31 cellular contexts compared by ENCODE assay signal in genomic region chr3:188759516-188760005, GRCh38.
"Had no signal": no experiment of that assay in that cellular context is flagged by ENCODE, and none has a peak within 500 bp of the region (broad histone marks: within the 10 kb centered on the region; RNA-seq: fewer than 3 reads in every experiment).

No MANE protein-coding gene starts in this region.

- H3K4me3 Mint-ChIP-seq: activated CD4-positive, alpha-beta memory T cell treated with anti-CD3 and anti-CD28 coated beads, Interleukin-2, amount 10 ng/mL, durations not matched to agents 7 days and 5 days; activated CD4-positive, alpha-beta T cell treated with anti-CD3 and anti-CD28 coated beads, Interleukin-2, amount 10 ng/mL, durations not matched to agents 7 days and 5 days; activated naive CD4-positive, alpha-beta T cell treated with anti-CD3 and anti-CD28 coated beads, Interleukin-2, amount 10 ng/mL, durations not matched to agents 7 days and 5 days; activated naive CD8-positive, alpha-beta T cell treated with anti-CD3 and anti-CD28 coated beads, Interleukin-2, amount 10 ng/mL, durations not matched to agents 7 days and 5 days; activated T-cell treated with anti-CD3 and anti-CD28 coated beads, Interleukin-2, amount 50 U/mL, for 24 hours; brain; natural killer cell treated with Interleukin-12 subunit alpha and Interleukin-12 subunit beta and Interleukin-15 and Interleukin-18, amount 100 ng/mL, for 72 hours; stimulated activated effector memory CD8-positive, alpha-beta T cell treated with anti-CD3 and anti-CD28 coated beads, Interleukin-12 subunit alpha, Interleukin-12 subunit beta, amount 100 ng/mL, for 72 hours; stimulated activated naive CD8-positive, alpha-beta T cell treated with anti-CD3 and anti-CD28 coated beads, Interleukin-15, Interleukin-2, amounts not matched to agents 100 ng/mL and 50 ng/mL, for 24 hours; type B pancreatic cell; WTC11 had no signal

- H3K9me3 Mint-ChIP-seq: activated CD4-positive, alpha-beta memory T cell treated with anti-CD3 and anti-CD28 coated beads, Interleukin-2, amount 10 ng/mL, durations not matched to agents 7 days and 5 days; activated CD4-positive, alpha-beta T cell treated with anti-CD3 and anti-CD28 coated beads, Interleukin-2, amount 10 ng/mL, durations not matched to agents 7 days and 5 days; activated naive CD4-positive, alpha-beta T cell treated with anti-CD3 and anti-CD28 coated beads, Interleukin-2, amount 10 ng/mL, durations not matched to agents 7 days and 5 days; activated naive CD8-positive, alpha-beta T cell treated with anti-CD3 and anti-CD28 coated beads, Interleukin-2, amount 10 ng/mL, durations not matched to agents 7 days and 5 days; activated T-cell treated with anti-CD3 and anti-CD28 coated beads, Interleukin-2, amount 50 U/mL, for 24 hours; brain; natural killer cell treated with Interleukin-12 subunit alpha and Interleukin-12 subunit beta and Interleukin-15 and Interleukin-18, amount 100 ng/mL, for 72 hours; stimulated activated effector memory CD8-positive, alpha-beta T cell treated with anti-CD3 and anti-CD28 coated beads, Interleukin-12 subunit alpha, Interleukin-12 subunit beta, amount 100 ng/mL, for 72 hours; stimulated activated naive CD8-positive, alpha-beta T cell treated with anti-CD3 and anti-CD28 coated beads, Interleukin-15, Interleukin-2, amounts not matched to agents 100 ng/mL and 50 ng/mL, for 24 hours; type B pancreatic cell; WTC11 had no signal

- H3K27me3 ChIP-seq: ascending aorta, dorsolateral prefrontal cortex, heart left ventricle had no signal

- H3K36me3 Mint-ChIP-seq: activated naive CD8-positive, alpha-beta T cell treated with anti-CD3 and anti-CD28 coated beads, Interleukin-2, amount 10 ng/mL, durations not matched to agents 7 days and 5 days; brain; natural killer cell treated with Interleukin-12 subunit alpha and Interleukin-12 subunit beta and Interleukin-15 and Interleukin-18, amount 100 ng/mL, for 72 hours; stimulated activated effector memory CD8-positive, alpha-beta T cell treated with anti-CD3 and anti-CD28 coated beads, Interleukin-12 subunit alpha, Interleukin-12 subunit beta, amount 100 ng/mL, for 72 hours; WTC11 had no signal

- H3K9me3 ChIP-seq: ascending aorta, heart left ventricle, lower lobe of right lung, thoracic aorta had no signal

- H3K36me3 ChIP-seq: lower lobe of right lung, thoracic aorta had no signal

- H3K27me3 Mint-ChIP-seq: activated CD4-positive, alpha-beta memory T cell treated with anti-CD3 and anti-CD28 coated beads, Interleukin-2, amount 10 ng/mL, durations not matched to agents 7 days and 5 days; activated CD4-positive, alpha-beta T cell treated with anti-CD3 and anti-CD28 coated beads, Interleukin-2, amount 10 ng/mL, durations not matched to agents 7 days and 5 days; activated naive CD4-positive, alpha-beta T cell treated with anti-CD3 and anti-CD28 coated beads, Interleukin-2, amount 10 ng/mL, durations not matched to agents 7 days and 5 days; activated naive CD8-positive, alpha-beta T cell treated with anti-CD3 and anti-CD28 coated beads, Interleukin-2, amount 10 ng/mL, durations not matched to agents 7 days and 5 days; activated T-cell treated with anti-CD3 and anti-CD28 coated beads, Interleukin-2, amount 50 U/mL, for 24 hours; brain; natural killer cell treated with Interleukin-12 subunit alpha and Interleukin-12 subunit beta and Interleukin-15 and Interleukin-18, amount 100 ng/mL, for 72 hours; stimulated activated naive CD8-positive, alpha-beta T cell treated with anti-CD3 and anti-CD28 coated beads, Interleukin-15, Interleukin-2, amounts not matched to agents 100 ng/mL and 50 ng/mL, for 24 hours; type B pancreatic cell had no signal

- ATAC-seq: heart left ventricle; left lobe of liver; natural killer cell treated with Interleukin-12 subunit alpha and Interleukin-12 subunit beta and Interleukin-15 and Interleukin-18, amount 100 ng/mL, for 72 hours; sciatic nerve; stimulated activated effector memory CD8-positive, alpha-beta T cell treated with anti-CD3 and anti-CD28 coated beads, Interleukin-12 subunit alpha, Interleukin-12 subunit beta, amount 100 ng/mL, for 72 hours; WTC11 had no signal

- H3K27ac ChIP-seq: ascending aorta, coronary artery, heart left ventricle, lower lobe of right lung, thoracic aorta had no signal

- H3K4me1 ChIP-seq: lower lobe of right lung had no signal

- H3K4me1 Mint-ChIP-seq: activated CD4-positive, alpha-beta memory T cell treated with anti-CD3 and anti-CD28 coated beads, Interleukin-2, amount 10 ng/mL, durations not matched to agents 7 days and 5 days; activated CD4-positive, alpha-beta T cell treated with anti-CD3 and anti-CD28 coated beads, Interleukin-2, amount 10 ng/mL, durations not matched to agents 7 days and 5 days; activated naive CD4-positive, alpha-beta T cell treated with anti-CD3 and anti-CD28 coated beads, Interleukin-2, amount 10 ng/mL, durations not matched to agents 7 days and 5 days; activated naive CD8-positive, alpha-beta T cell treated with anti-CD3 and anti-CD28 coated beads, Interleukin-2, amount 10 ng/mL, durations not matched to agents 7 days and 5 days; stimulated activated effector memory CD8-positive, alpha-beta T cell treated with anti-CD3 and anti-CD28 coated beads, Interleukin-12 subunit alpha, Interleukin-12 subunit beta, amount 100 ng/mL, for 72 hours; WTC11 had no signal

- H3K27ac Mint-ChIP-seq: activated CD4-positive, alpha-beta memory T cell treated with anti-CD3 and anti-CD28 coated beads, Interleukin-2, amount 10 ng/mL, durations not matched to agents 7 days and 5 days; activated CD4-positive, alpha-beta T cell treated with anti-CD3 and anti-CD28 coated beads, Interleukin-2, amount 10 ng/mL, durations not matched to agents 7 days and 5 days; activated naive CD4-positive, alpha-beta T cell treated with anti-CD3 and anti-CD28 coated beads, Interleukin-2, amount 10 ng/mL, durations not matched to agents 7 days and 5 days; activated naive CD8-positive, alpha-beta T cell treated with anti-CD3 and anti-CD28 coated beads, Interleukin-2, amount 10 ng/mL, durations not matched to agents 7 days and 5 days; activated T-cell treated with anti-CD3 and anti-CD28 coated beads, Interleukin-2, amount 50 U/mL, for 24 hours; brain; stimulated activated effector memory CD8-positive, alpha-beta T cell treated with anti-CD3 and anti-CD28 coated beads, Interleukin-12 subunit alpha, Interleukin-12 subunit beta, amount 100 ng/mL, for 72 hours; stimulated activated naive CD8-positive, alpha-beta T cell treated with anti-CD3 and anti-CD28 coated beads, Interleukin-15, Interleukin-2, amounts not matched to agents 100 ng/mL and 50 ng/mL, for 24 hours; type B pancreatic cell; WTC11 had no signal

- H3K4me3 ChIP-seq: ascending aorta, coronary artery, dorsolateral prefrontal cortex, heart left ventricle, lower lobe of right lung, thoracic aorta had no signal

- DNase-seq: activated CD4-positive, alpha-beta memory T cell treated with anti-CD3 and anti-CD28 coated beads, Interleukin-2, amount 10 ng/mL, durations not matched to agents 7 days and 5 days; activated CD4-positive, alpha-beta T cell treated with anti-CD3 and anti-CD28 coated beads for 1 hour; activated CD4-positive, alpha-beta T cell treated with anti-CD3 and anti-CD28 coated beads, Interleukin-2, amount 10 ng/mL, durations not matched to agents 7 days and 5 days; activated CD8-positive, alpha-beta memory T cell treated with anti-CD3 and anti-CD28 coated beads, Interleukin-2, amount 50 U/mL, for 48 hours; activated gamma-delta T cell; activated naive CD4-positive, alpha-beta T cell treated with anti-CD3 and anti-CD28 coated beads, Interleukin-2, amount 10 ng/mL, durations not matched to agents 7 days and 5 days; activated naive CD8-positive, alpha-beta T cell treated with anti-CD3 and anti-CD28 coated beads, Interleukin-2, amount 10 ng/mL, durations not matched to agents 7 days and 5 days; activated T-cell treated with anti-CD3 and anti-CD28 coated beads, Interleukin-2, amount 50 U/mL, for 24 hours; dorsolateral prefrontal cortex; effector memory CD4-positive, alpha-beta T cell; erythroblast; heart left ventricle; hypothalamus; kidney glomerular epithelial cell; lower lobe of right lung; mesendoderm; posterior cingulate gyrus; small intestine; stimulated activated CD4-positive, alpha-beta T cell treated with anti-CD3 and anti-CD28 coated beads, Interleukin-4, amount 100 ng/mL, for 24 hours; T-helper 2 cell had no signal
